Comparison of ENCODE assay signal across 14 cellular contexts in the genomic region with DNA sequence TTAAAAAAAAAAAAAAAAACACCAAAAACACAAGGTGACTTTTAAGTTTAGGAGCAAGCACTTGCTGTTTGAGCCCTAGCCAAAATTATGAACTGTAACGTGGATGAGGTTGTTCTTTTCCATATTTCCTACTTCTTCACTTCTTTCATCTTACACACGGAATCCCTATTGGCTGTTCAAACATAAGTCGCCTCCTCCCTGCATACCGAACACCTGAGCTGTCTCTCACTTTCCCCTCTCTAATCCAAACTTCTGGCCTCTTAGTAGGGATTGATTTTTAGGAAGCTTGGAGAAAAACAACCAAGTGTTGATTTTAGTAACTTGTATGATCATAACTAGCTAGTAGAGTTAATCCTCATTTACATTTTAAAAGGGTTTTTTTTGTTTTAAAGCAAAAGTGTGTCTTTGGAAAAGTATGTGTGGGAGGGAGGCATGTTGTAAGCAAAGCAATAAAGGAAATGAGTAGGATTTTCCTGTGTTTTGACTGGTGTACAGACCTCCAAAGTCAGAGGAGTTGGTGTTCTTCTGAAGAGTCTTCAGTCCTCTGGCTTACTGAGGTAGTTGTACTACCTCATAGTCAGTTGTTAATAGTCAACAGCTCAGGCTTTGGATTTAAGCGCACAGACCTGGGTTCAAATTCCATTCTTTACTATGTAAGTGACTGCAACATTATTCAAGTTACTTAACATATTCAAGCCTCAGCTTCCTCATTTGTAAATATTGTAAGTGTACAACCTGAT. TPM values are rescaled to one million over a fixed set of nuclear protein-coding genes. Genes with fewer than 3 reads are reported as not detected.
A peak's percentile ranks its signal among the peaks of the same experiment; 100 is the strongest.
DNase-seq lines count a peak whose midpoint lies in the region; ATAC-seq, FAIRE-seq and TF ChIP-seq lines count a peak whose summit lies in the region.
"Had no signal": no experiment of that assay in that cellular context is flagged by ENCODE, and none has a peak within 500 bp of the region (broad histone marks: within the 10 kb centered on the region; RNA-seq: fewer than 3 reads in every experiment).

No MANE protein-coding gene starts in this region.

- peaks cover 29% of the 10 kb centered on the region; the same call in 1 of the 2 replicates for H3K79me2 ChIP-seq in HCT116 (ENCODE audit: insufficient read depth, low read length)

- H3K4me1 ChIP-seq in HCT116 (ENCODE audit: control insufficient read depth in 1 of 2, insufficient read depth in 2 of 2, low read length in 2 of 2) = peaks cover 3 to 10% of the 10 kb centered on the region in 2 experiments; a peak in 3 of 4 replicates
- H3K4me1 ChIP-seq in mesenchymal stem cell (ENCODE audit: control insufficient read depth, insufficient read depth, low read depth, low read length) = peaks cover 4% of the 10 kb centered on the region
- H3K4me1 ChIP-seq: colonic mucosa had no signal

- no peak overlapping the region for H2BK120ac ChIP-seq in mesenchymal stem cell (ENCODE audit: low read depth, low read length)

- H3K36me3 ChIP-seq in HCT116 (ENCODE audit: control insufficient read depth in 1 of 2, insufficient read depth in 2 of 2, low read length in 2 of 2) (peaks cover 7 to 19% of the 10 kb centered on the region in 2 experiments), bronchial epithelial cell (ENCODE audit: control insufficient read depth, insufficient read depth, low read length) (peaks cover 9% of the 10 kb centered on the region), mesenchymal stem cell (ENCODE audit: control insufficient read depth in 1 of 2, insufficient read depth in 2 of 2, low read depth in 1 of 2, low read length in 2 of 2) (peaks cover 3 to 99% of the 10 kb centered on the region in 2 experiments)
- H3K36me3 ChIP-seq: colonic mucosa had no signal

- H3K9ac ChIP-seq in HCT116 (ENCODE audit: low read length) (no peak overlapping the region), mesenchymal stem cell (ENCODE audit: low read length) (no peak overlapping the region)

- DNase-seq in CD1c-positive myeloid dendritic cell (ENCODE audit: extremely low spot score) (peak; percentile 51), HCT116 (ENCODE audit: low read depth, low spot score) (no peak), bronchial epithelial cell (ENCODE audit: low read depth) (peak; percentile 63), mesenchymal stem cell (peak; percentile 50), dedifferentiated amniotic fluid mesenchymal stem cell (ENCODE audit: extremely low spot score) (no peak)
- DNase-seq: colonic mucosa; NCI-H1694; SHP77; stimulated activated CD4-positive, alpha-beta T cell treated with anti-CD3 and anti-CD28 coated beads, Interleukin-1b, Interleukin-23, amount 100 ng/mL, for 48 hours; T-helper 9 cell had no signal

- ATAC-seq in HCT116 = peak; percentile 69
- no peak for ATAC-seq in GM18519 (IDR thresholded peaks at IDR 0.05; ENCODE audit: low FRiP score, unreplicated experiment)
- no peak for ATAC-seq in GM18868 (IDR thresholded peaks at IDR 0.05; ENCODE audit: unreplicated experiment)
- no peak for ATAC-seq in GM18502 (IDR thresholded peaks at IDR 0.05; ENCODE audit: poor library complexity, unreplicated experiment)

- BruUV-seq in HCT116 (replicated peaks; lab: Mats Ljungman, UMichigan) = no TSS peak

- POLR2A ChIA-PET in HCT116 (lab: Charles Lee) = no interaction called here

- no peak overlapping the region for H4K8ac ChIP-seq in mesenchymal stem cell (ENCODE audit: low read length)

- no peak for TF ChIP-seq POLR2A in HCT116 (IDR thresholded peaks at IDR 0.05; ENCODE audit: borderline replicate concordance, extremely low read depth, insufficient read depth, insufficient read length)

- FAIRE-seq in bronchial epithelial cell (lab: Jason Lieb, UNC) = no peak
- FAIRE-seq: islet of Langerhans had no signal

- no peak overlapping the region for H3K4me3 ChIP-seq in HCT116 (replicated peaks in 1 of 2; ENCODE audit: low read depth in 1 of 2, low read length in 2 of 2)
- H3K4me3 ChIP-seq in bronchial epithelial cell (ENCODE audit: low read depth, low read length) = no peak overlapping the region
- H3K4me3 ChIP-seq in mesenchymal stem cell (ENCODE audit: insufficient read depth in 1 of 2, low read depth in 1 of 2, low read length in 2 of 2) = no peak overlapping the region
- H3K4me3 ChIP-seq: colonic mucosa had no signal

- WGBS in mesenchymal stem cell = 67% methylated on average over 1 of the region's 5 CpGs

- H2AK5ac ChIP-seq in mesenchymal stem cell (ENCODE audit: low read length, severe bottlenecking) = no peak overlapping the region

- intact Hi-C loops in HCT116 (cut with micrococcal nuclease) = no loop called here

- H3K18ac ChIP-seq in mesenchymal stem cell (ENCODE audit: low read depth in 1 of 2, low read length in 2 of 2) = no peak overlapping the region

- H3K23ac ChIP-seq in mesenchymal stem cell (ENCODE audit: low read length in 2 of 2) = no peak overlapping the region

- H3K14ac ChIP-seq in mesenchymal stem cell (ENCODE audit: low read length in 2 of 2) = no peak overlapping the region

- TF ChIP-seq RAD21 in HCT116 (IDR thresholded peaks at IDR 0.05; ENCODE audit: low read depth) = no peak

- no peaks in the 10 kb centered on the region for H3K9me2 ChIP-seq in HCT116 (ENCODE audit: insufficient read depth)

- no peak overlapping the region for H2BK5ac ChIP-seq in mesenchymal stem cell (ENCODE audit: low read depth, low read length, poor library complexity, severe bottlenecking)

- no peak overlapping the region for H4K91ac ChIP-seq in mesenchymal stem cell (ENCODE audit: low read length)

- peak overlapping the region; percentile 12; the same call in 1 of the 2 replicates for H3K27ac ChIP-seq in HCT116 (ENCODE audit: low read depth, low read length)
- H3K27ac ChIP-seq in mesenchymal stem cell (ENCODE audit: low read length, poor library complexity, severe bottlenecking) = no peak overlapping the region
- H3K27ac ChIP-seq: colonic mucosa had no signal

- TF ChIP-seq CTCF in HCT116 (IDR thresholded peaks at IDR 0.05 in 2 of 3, conservative IDR thresholded peaks at IDR 0.05 in 1 of 3; ENCODE audit: borderline replicate concordance in 1 of 3, insufficient read depth in 1 of 3, low read depth in 2 of 3, low read length in 2 of 3) = no peak
- no peak for TF ChIP-seq CTCF in bronchial epithelial cell (IDR thresholded peaks at IDR 0.05; ENCODE audit: insufficient read depth, low read length, severe bottlenecking)

- H2BK12ac ChIP-seq in mesenchymal stem cell (ENCODE audit: low read length in 2 of 2) = no peak overlapping the region

- H3K9me3 ChIP-seq in HCT116 (ENCODE audit: control insufficient read depth in 1 of 2, insufficient read depth in 1 of 2, low read depth in 1 of 2, low read length in 2 of 2) (no peaks in the 10 kb centered on the region), mesenchymal stem cell (ENCODE audit: control insufficient read depth, low read length) (no peaks in the 10 kb centered on the region)
- H3K9me3 ChIP-seq: colonic mucosa had no signal

- H2AFZ ChIP-seq in HCT116 (ENCODE audit: low read depth, low read length, poor library complexity, severe bottlenecking) (no peak overlapping the region), mesenchymal stem cell (ENCODE audit: low read depth, low read length) (no peak overlapping the region)

- H3K79me1 ChIP-seq in mesenchymal stem cell (replicated peaks; ENCODE audit: low read length, poor library complexity, severe bottlenecking) = peaks cover 11% of the 10 kb centered on the region

- H3K27me3 ChIP-seq in HCT116 (ENCODE audit: insufficient read depth, low read length) = no peaks in the 10 kb centered on the region
- no peaks in the 10 kb centered on the region for H3K27me3 ChIP-seq in bronchial epithelial cell (ENCODE audit: control insufficient read depth, insufficient read depth, low read length)
- no peaks in the 10 kb centered on the region for H3K27me3 ChIP-seq in mesenchymal stem cell (ENCODE audit: control insufficient read depth in 1 of 2, insufficient read depth in 1 of 2, low read length in 2 of 2)
- H3K27me3 ChIP-seq: colonic mucosa had no signal

- H3K4ac ChIP-seq in mesenchymal stem cell (ENCODE audit: low read depth in 1 of 2, low read length in 2 of 2) = no peak overlapping the region

- no peaks in the 10 kb centered on the region; the same call in 1 of the 2 replicates for H4K20me1 ChIP-seq in HCT116 (ENCODE audit: insufficient read depth)

- no peak overlapping the region for H2BK15ac ChIP-seq in mesenchymal stem cell (ENCODE audit: low read depth, poor library complexity, severe bottlenecking)

- RAD21 ChIA-PET in HCT116 (lab: Charles Lee; ENCODE audit: low non-redundant PET in 1 of 2, low total read pairs in 2 of 2, uncharacterized antibody in 2 of 2, unreplicated experiment in 2 of 2) = no interaction called here

- peak overlapping the region; percentile 22 for H3K4me2 ChIP-seq in HCT116 (ENCODE audit: low read length)
- H3K4me2 ChIP-seq in mesenchymal stem cell (ENCODE audit: low read length, poor library complexity, severe bottlenecking) = no peak overlapping the region

- CTCF ChIA-PET in HCT116 (lab: Charles Lee) = no interaction called here

TF ChIP-seq in HCT116, 20 proteins besides CTCF, POLR2A, EP300 and RAD21 (continues in another document):
- TF ChIP-seq, protein P1, sequence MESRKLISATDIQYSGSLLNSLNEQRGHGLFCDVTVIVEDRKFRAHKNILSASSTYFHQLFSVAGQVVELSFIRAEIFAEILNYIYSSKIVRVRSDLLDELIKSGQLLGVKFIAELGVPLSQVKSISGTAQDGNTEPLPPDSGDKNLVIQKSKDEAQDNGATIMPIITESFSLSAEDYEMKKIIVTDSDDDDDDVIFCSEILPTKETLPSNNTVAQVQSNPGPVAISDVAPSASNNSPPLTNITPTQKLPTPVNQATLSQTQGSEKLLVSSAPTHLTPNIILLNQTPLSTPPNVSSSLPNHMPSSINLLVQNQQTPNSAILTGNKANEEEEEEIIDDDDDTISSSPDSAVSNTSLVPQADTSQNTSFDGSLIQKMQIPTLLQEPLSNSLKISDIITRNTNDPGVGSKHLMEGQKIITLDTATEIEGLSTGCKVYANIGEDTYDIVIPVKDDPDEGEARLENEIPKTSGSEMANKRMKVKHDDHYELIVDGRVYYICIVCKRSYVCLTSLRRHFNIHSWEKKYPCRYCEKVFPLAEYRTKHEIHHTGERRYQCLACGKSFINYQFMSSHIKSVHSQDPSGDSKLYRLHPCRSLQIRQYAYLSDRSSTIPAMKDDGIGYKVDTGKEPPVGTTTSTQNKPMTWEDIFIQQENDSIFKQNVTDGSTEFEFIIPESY (IDR thresholded peaks at IDR 0.05; ENCODE audit: extremely low read depth, insufficient replicate concordance, low read length) = no peak
- no peak for TF ChIP-seq CEBPB (IDR thresholded peaks at IDR 0.05; ENCODE audit: low read depth)
- no peak for TF ChIP-seq POLR2AphosphoS5 (IDR thresholded peaks at IDR 0.05; ENCODE audit: low read depth, low read length)
- TF ChIP-seq FOSL1 (IDR thresholded peaks at IDR 0.05; ENCODE audit: low read depth) = no peak
- no peak for TF ChIP-seq ZFX (IDR thresholded peaks at IDR 0.05)
- no peak for TF ChIP-seq ELF1 (IDR thresholded peaks at IDR 0.05; ENCODE audit: borderline replicate concordance, low read depth)

RNA-seq across cellular contexts. Expression of gene RABGEF1, which starts 39.3 kb away (rescaled TPM):
- total RNA-seq in HCT116 (2021; ENCODE audit: unreplicated experiment) (22.9 TPM), bronchial epithelial cell (35.3 and 41.5 TPM in 2 replicates)
- polyA plus RNA-seq in HCT116 (2012) = 15.0 and 17.4 TPM in 2 replicates
- 15.6 TPM for polyA plus RNA-seq in mesenchymal stem cell (2013, experiment 1 of 2)
- 16.4 TPM for polyA plus RNA-seq in mesenchymal stem cell (2013, experiment 2 of 2)

Comparison
In these comparisons a context has a peak if more than half of its experiments do, and no peak if none do; other contexts are left out.
1. DNase-seq: peak in CD1c-positive myeloid dendritic cell (single experiment), bronchial epithelial cell (single experiment) and mesenchymal stem cell (single experiment); none in HCT116 (single experiment) and dedifferentiated amniotic fluid mesenchymal stem cell (single experiment).